In the genomic region with DNA sequence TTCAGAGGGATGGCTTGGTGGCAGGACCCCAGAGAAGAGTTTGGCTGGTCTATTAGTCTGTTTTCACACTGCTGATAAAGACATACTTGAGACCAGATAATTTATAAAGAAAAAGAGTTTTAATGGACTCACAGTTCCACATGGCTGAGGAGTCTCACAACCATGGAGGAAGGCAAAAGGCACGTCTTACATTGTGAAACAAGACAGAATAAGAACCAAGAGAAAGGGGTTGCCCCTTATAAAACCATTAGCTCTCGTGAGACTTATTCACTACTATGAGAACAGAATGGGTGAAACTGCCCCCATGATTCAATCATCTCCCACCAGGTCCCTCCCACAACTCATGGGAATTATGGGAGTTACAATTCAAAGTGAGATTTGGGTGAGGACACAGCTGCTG, we compare ENCODE assay signal across 25 cellular contexts.
"Had no signal": no experiment of that assay in that cellular context is flagged by ENCODE, and none has a peak within 500 bp of the region (broad histone marks: within the 10 kb centered on the region; RNA-seq: fewer than 3 reads in every experiment).

No MANE protein-coding gene starts in this region.

- H3K4me2 ChIP-seq: hepatocyte, smooth muscle cell had no signal

- H3K9me3 ChIP-seq: colonic mucosa, gastroesophageal sphincter, mucosa of descending colon, prostate gland, right atrium auricular region, thoracic aorta, tibial nerve, upper lobe of left lung had no signal

- H3K4me3 ChIP-seq: colonic mucosa, gastroesophageal sphincter, heart left ventricle, hepatocyte, lung, mucosa of descending colon, prostate gland, right atrium auricular region, smooth muscle cell, thoracic aorta, tibial nerve, upper lobe of left lung had no signal

- H3K79me2 ChIP-seq: hepatocyte had no signal

- H3K4me1 Mint-ChIP-seq: memory B cell; stimulated activated effector memory CD8-positive, alpha-beta T cell treated with anti-CD3 and anti-CD28 coated beads, Interleukin-12 subunit alpha, Interleukin-12 subunit beta, amount 100 ng/mL, for 72 hours had no signal

- H3K36me3 Mint-ChIP-seq: memory B cell; mesothelial cell of epicardium; naive thymus-derived CD8-positive, alpha-beta T cell; stimulated activated effector memory CD8-positive, alpha-beta T cell treated with anti-CD3 and anti-CD28 coated beads, Interleukin-12 subunit alpha, Interleukin-12 subunit beta, amount 100 ng/mL, for 72 hours had no signal

- H3K9me3 Mint-ChIP-seq: dendritic cell treated with granulocyte-macrophage colony-stimulating factor and Interleukin-4, amounts not matched to agents 40 ng/mL and 50 ng/mL, for 4 days; naive thymus-derived CD8-positive, alpha-beta T cell had no signal

- H3K4me1 ChIP-seq: colonic mucosa, foreskin keratinocyte, gastroesophageal sphincter, heart left ventricle, prostate gland, right atrium auricular region, tibial nerve, upper lobe of left lung had no signal

- H3K36me3 ChIP-seq: colonic mucosa, gastroesophageal sphincter, heart left ventricle, prostate gland, right atrium auricular region, thoracic aorta, tibial nerve, upper lobe of left lung had no signal

- H3K27ac ChIP-seq: colonic mucosa, epithelial cell of prostate, foreskin keratinocyte, gastroesophageal sphincter, heart left ventricle, hepatocyte, prostate gland, right atrium auricular region, thoracic aorta, tibial nerve, upper lobe of left lung had no signal

- H3K4me3 Mint-ChIP-seq: dendritic cell treated with granulocyte-macrophage colony-stimulating factor and Interleukin-4, amounts not matched to agents 40 ng/mL and 50 ng/mL, for 4 days; endodermal cell; memory B cell; mesothelial cell of epicardium; nephron progenitor cell; stimulated activated effector memory CD8-positive, alpha-beta T cell treated with anti-CD3 and anti-CD28 coated beads, Interleukin-12 subunit alpha, Interleukin-12 subunit beta, amount 100 ng/mL, for 72 hours had no signal

- H3K27me3 Mint-ChIP-seq: dendritic cell treated with granulocyte-macrophage colony-stimulating factor and Interleukin-4, amounts not matched to agents 40 ng/mL and 50 ng/mL, for 4 days; memory B cell; naive thymus-derived CD8-positive, alpha-beta T cell had no signal

- DNase-seq: colonic mucosa; effector CD8-positive, alpha-beta T cell; endodermal cell; foreskin keratinocyte; heart left ventricle; kidney; mucosa of descending colon; nephron progenitor cell; nucleus accumbens; stimulated activated CD4-positive, alpha-beta T cell treated with anti-CD3 and anti-CD28 coated beads, Interleukin-12 subunit alpha, Interleukin-12 subunit beta, amount 100 ng/mL, for 4 hours had no signal

- H3K27ac Mint-ChIP-seq: dendritic cell treated with granulocyte-macrophage colony-stimulating factor and Interleukin-4, amounts not matched to agents 40 ng/mL and 50 ng/mL, for 4 days; endodermal cell; memory B cell; mesothelial cell of epicardium; nephron progenitor cell; stimulated activated effector memory CD8-positive, alpha-beta T cell treated with anti-CD3 and anti-CD28 coated beads, Interleukin-12 subunit alpha, Interleukin-12 subunit beta, amount 100 ng/mL, for 72 hours had no signal

- H2AFZ ChIP-seq: hepatocyte had no signal

- H3K27me3 ChIP-seq: colonic mucosa, foreskin keratinocyte, gastroesophageal sphincter, hepatocyte, right atrium auricular region, tibial nerve, upper lobe of left lung had no signal
